In genomic region chr2:33598472-33599174, GRCh38 we compare ENCODE assay signal across 8 cellular contexts. TPM values are rescaled to one million over a fixed set of nuclear protein-coding genes. Genes with fewer than 3 reads are reported as not detected.
DNase-seq lines count a peak whose midpoint lies in the region; ATAC-seq and TF ChIP-seq lines count a peak whose summit lies in the region.

No MANE protein-coding gene starts in this region.

- TF ChIP-seq CTCF in PC-3 (conservative IDR thresholded peaks at IDR 0.05; ENCODE audit: low read depth, low read length) = no peak
- no peak for TF ChIP-seq CTCF in heart left ventricle (IDR thresholded peaks at IDR 0.05)
- TF ChIP-seq CTCF in psoas muscle (IDR thresholded peaks at IDR 0.05) = no peak

- no peaks in the 10 kb centered on the region for H3K9me2 ChIP-seq in PC-3 (replicated peaks; ENCODE audit: low read length)

- H3K36me3 ChIP-seq in BLaER1 (peaks cover 16% of the 10 kb centered on the region), PC-3 (ENCODE audit: low read depth, low read length) (peaks cover 11% of the 10 kb centered on the region; the same call in 1 of the 2 replicates), heart left ventricle (peaks cover 0 to 19% (median 16%) of the 10 kb centered on the region in 9 donors), psoas muscle (ENCODE audit: insufficient read depth in 1 of 2, low read depth in 1 of 2) (peaks cover 0 to 16% of the 10 kb centered on the region in 2 donors)

- H3K4me2 ChIP-seq in BLaER1 (peak overlapping the region; percentile 83), PC-3 (ENCODE audit: low read length) (peak overlapping the region; percentile 94)

- peak overlapping the region; percentile 95 for H2AFZ ChIP-seq in PC-3 (ENCODE audit: low read length)

- H3K36me3 Mint-ChIP-seq in activated naive CD4-positive, alpha-beta T cell treated with anti-CD3 and anti-CD28 coated beads for 36 hours (ENCODE audit: low read depth) = peaks cover 7% of the 10 kb centered on the region

- WGBS in heart left ventricle, 4 donors = 1 to 2% (median 1%) methylated on average over 26 to 27 of the region's 27 CpGs
- WGBS in psoas muscle, 3 donors = 0 to 1% (median 0%) methylated on average over 27 of the region's 27 CpGs

- H3K4me3 ChIP-seq in BLaER1 (peak overlapping the region; percentile 97), PC-3 (ENCODE audit: low read length) (peak overlapping the region; percentile 93), heart left ventricle (peak overlapping the region; percentile 64 to 95 (median 83)), psoas muscle (peak overlapping the region; percentile 97)

- no peaks in the 10 kb centered on the region for H3K9me3 ChIP-seq in BLaER1
- H3K9me3 ChIP-seq in PC-3 (ENCODE audit: low read length) = no peaks in the 10 kb centered on the region
- H3K9me3 ChIP-seq in heart left ventricle = no peaks in the 10 kb centered on the region
- H3K9me3 ChIP-seq in psoas muscle = no peaks in the 10 kb centered on the region

- no peaks in the 10 kb centered on the region for H3K9me3 Mint-ChIP-seq in activated naive CD4-positive, alpha-beta T cell treated with anti-CD3 and anti-CD28 coated beads for 36 hours

- H3F3A ChIP-seq in PC-3 (ENCODE audit: low read length, unreplicated experiment) = no peaks in the 10 kb centered on the region

- H3K4me1 Mint-ChIP-seq in activated naive CD4-positive, alpha-beta T cell treated with anti-CD3 and anti-CD28 coated beads for 36 hours (ENCODE audit: low read depth) = peaks cover 25% of the 10 kb centered on the region

- TF ChIP-seq POLR2A in heart left ventricle (IDR thresholded peaks at IDR 0.05) = no peak

- H3K27me3 ChIP-seq in BLaER1 = no peaks in the 10 kb centered on the region
- H3K27me3 ChIP-seq in PC-3 (ENCODE audit: low read length) = no peaks in the 10 kb centered on the region
- no peaks in the 10 kb centered on the region for H3K27me3 ChIP-seq in heart left ventricle
- no peaks in the 10 kb centered on the region for H3K27me3 ChIP-seq in psoas muscle (ENCODE audit: insufficient read depth in 3 of 3, low read length in 2 of 3)

- TSS peak; percentile 46 for BruUV-seq in PC-3 (replicated peaks; lab: Mats Ljungman, UMichigan)

- H4K20me1 ChIP-seq in BLaER1 (peaks cover 18% of the 10 kb centered on the region), PC-3 (ENCODE audit: low read length) (peaks cover 11% of the 10 kb centered on the region; the same call in 1 of the 2 replicates)

- CTCF ChIA-PET in PC-3 (lab: Charles Lee) = interaction anchor here (1.4 kb wide), 1 partner anchor 16 kb away, joined by 6 read pairs; no protein-coding TSS in a partner anchor
- CTCF ChIA-PET in activated naive CD4-positive, alpha-beta T cell treated with anti-CD3 and anti-CD28 coated beads for 36 hours (lab: Charles Lee) = interaction anchor here (0.5 to 2.4 kb wide), 4 partner anchors 10 to 218 kb away, joined by 3 to 18 read pairs (median 4); no protein-coding TSS in a partner anchor

- H3K27ac Mint-ChIP-seq in activated naive CD4-positive, alpha-beta T cell treated with anti-CD3 and anti-CD28 coated beads for 36 hours = peak overlapping the region; percentile 87

- H3K9ac ChIP-seq in BLaER1 (peak overlapping the region; percentile 90), PC-3 (ENCODE audit: low read length) (peak overlapping the region; percentile 90)

- H3K27me3 Mint-ChIP-seq in activated naive CD4-positive, alpha-beta T cell treated with anti-CD3 and anti-CD28 coated beads for 36 hours (ENCODE audit: low read depth) = no peaks in the 10 kb centered on the region

- POLR2A ChIA-PET in PC-3 (lab: Charles Lee; ENCODE audit: unreplicated experiment) = interaction anchor here (0.5 to 1.2 kb wide), 5 partner anchors 27 to 433 kb away, joined by 3 to 8 read pairs (median 3); no protein-coding TSS in a partner anchor

- intact Hi-C loops in PC-3 (cut with micrococcal nuclease) (loop anchor here (2.0 to 10.0 kb wide), 2 partner anchors 308 to 324 kb away; no protein-coding TSS in a partner anchor), heart left ventricle (cut with DNase I) (no loop called here), psoas muscle (cut with DNase I) (loop anchor here in 1 of 2 donors (5.0 kb wide), 1 partner anchor 836 kb away; no protein-coding TSS in a partner anchor)
- intact Hi-C loops in activated naive CD4-positive, alpha-beta T cell treated with anti-CD3 and anti-CD28 coated beads for 36 hours (cut with micrococcal nuclease) = loop anchor here (1.0 to 10.0 kb wide), 5 partner anchors 123 to 1536 kb away; partner anchors contain the start of genes BIRC6, SLC30A6 and SPAST

- peaks cover 50% of the 10 kb centered on the region for H3K79me2 ChIP-seq in PC-3 (ENCODE audit: low read length)

- DNase-seq in PC-3 (peak; percentile 49), heart left ventricle (peak in 4 of 5 donors; percentile 14 to 60 (median 48)), psoas muscle (peak; percentile 40 to 62), putamen (ENCODE audit: low spot score) (no peak)
- DNase-seq in activated naive CD4-positive, alpha-beta T cell treated with anti-CD3 and anti-CD28 coated beads for 36 hours = peak; percentile 75

- peaks cover 33% of the 10 kb centered on the region for H3K4me1 ChIP-seq in BLaER1
- peaks cover 16% of the 10 kb centered on the region for H3K4me1 ChIP-seq in PC-3 (ENCODE audit: insufficient read depth, low read length)
- peaks cover 0 to 39% (median 17%) of the 10 kb centered on the region in 12 donors for H3K4me1 ChIP-seq in heart left ventricle
- H3K4me1 ChIP-seq in psoas muscle = peaks cover 20% of the 10 kb centered on the region

- H3K4me3 Mint-ChIP-seq in activated naive CD4-positive, alpha-beta T cell treated with anti-CD3 and anti-CD28 coated beads for 36 hours = peak overlapping the region; percentile 95

- ATAC-seq in GM18907 (IDR thresholded peaks at IDR 0.05; ENCODE audit: unreplicated experiment) (peak; percentile 64), HG03103 (IDR thresholded peaks at IDR 0.05; ENCODE audit: low read depth, unreplicated experiment) (peak; percentile 48), PC-3 (peak; percentile 41), heart left ventricle (peak; percentile 20 to 59 (median 40)), psoas muscle (peak; percentile 39 to 64 (median 50))

- H3K27ac ChIP-seq in BLaER1 (peak overlapping the region; percentile 90), PC-3 (ENCODE audit: low read length) (peak overlapping the region; percentile 15; the same call in 1 of the 2 replicates), heart left ventricle (peak overlapping the region; percentile 55 to 93 (median 85)), psoas muscle (peak overlapping the region; percentile 97)

RNA-seq across cellular contexts. Expression of gene FAM98A, which starts 0.5 kb away (rescaled TPM):
- total RNA-seq in PC-3 (2014; rRNA removed) (22.4 and 30.1 TPM in 2 replicates), heart left ventricle (10 to 100 TPM; 34.2 to 93.2 (median 66.4) TPM), psoas muscle (10 to 100 TPM; 52.2 to 77.9 (median 60.5) TPM)
- total RNA-seq in activated naive CD4-positive, alpha-beta T cell treated with anti-CD3 and anti-CD28 coated beads for 36 hours = 10 to 100 TPM; 45.4 to 46.1 TPM
- polyA plus RNA-seq in heart left ventricle (100 to 1,000 TPM in 1 of 2 donors, 10 to 100 TPM in 1; 41.4 to 106 TPM), psoas muscle (100 to 1,000 TPM in 1 of 3 donors, 10 to 100 TPM in 2; 31.6 to 125 (median 35.2) TPM)

Comparison
In these comparisons a context has a peak if more than half of its experiments do, and no peak if none do; other contexts are left out.
1. H3K27ac ChIP-seq: peak in every context shown above with its lines; median percentile 97 in psoas muscle; 90 in BLaER1; 85 in heart left ventricle; 15 in PC-3.
2. intact Hi-C loops: an anchor here in PC-3 (2.0 to 10.0 kb wide) and activated naive CD4-positive, alpha-beta T cell treated with anti-CD3 and anti-CD28 coated beads for 36 hours (1.0 to 10.0 kb wide); none called in heart left ventricle.